1 cellular context compared by ENCODE assay signal in the genomic region with DNA sequence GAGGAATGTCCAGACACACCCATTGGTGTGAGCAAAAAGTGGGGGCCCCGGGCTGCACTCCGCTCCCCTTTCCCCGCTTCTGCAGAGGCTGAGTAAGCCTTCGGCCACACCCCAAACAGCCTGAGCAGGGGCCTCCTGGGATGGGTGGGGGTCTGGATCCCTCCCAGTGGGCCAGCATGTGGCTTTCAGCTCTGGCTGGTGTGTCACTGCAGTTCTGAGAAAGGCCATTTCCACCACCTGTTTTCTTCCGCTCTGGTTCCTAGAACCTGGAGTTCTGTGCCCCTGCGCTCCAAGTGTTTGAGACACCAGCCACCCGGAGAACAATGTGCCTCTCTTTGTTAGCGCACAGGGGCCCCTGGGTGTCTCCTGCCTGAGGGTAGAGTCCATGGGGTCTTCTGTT.
TF ChIP-seq lines count a peak whose summit lies in the region.

No MANE protein-coding gene starts in this region.

TF ChIP-seq in HepG2, 621 proteins besides CTCF, POLR2A, EP300 and RAD21:
- TF ChIP-seq MEIS2 (CRISPR knock-in tag; IDR thresholded peaks at IDR 0.05) (no peak), ETV6 (CRISPR knock-in tag; conservative IDR thresholded peaks at IDR 0.05) (no peak), ZNF432 (CRISPR knock-in tag; IDR thresholded peaks at IDR 0.05; ENCODE audit: borderline replicate concordance) (no peak), ZNF350 (CRISPR knock-in tag; IDR thresholded peaks at IDR 0.05; ENCODE audit: borderline replicate concordance, low read depth) (no peak), DPF2 (CRISPR knock-in tag; IDR thresholded peaks at IDR 0.05; ENCODE audit: borderline replicate concordance, low read depth) (no peak), ZMYM3 (CRISPR knock-in tag; IDR thresholded peaks at IDR 0.05) (no peak)
TF ChIP-seq in HepG2: peak in this region for 0.
